13 cellular contexts compared by ENCODE assay signal in genomic region chr1:119626841-119627240, GRCh38. TPM values are rescaled to one million over a fixed set of nuclear protein-coding genes. Genes with fewer than 3 reads are reported as not detected.
DNase-seq lines count a peak whose midpoint lies in the region; TF ChIP-seq lines count a peak whose summit lies in the region.
"Had no signal": no experiment of that assay in that cellular context is flagged by ENCODE, and none has a peak within 500 bp of the region (broad histone marks: within the 10 kb centered on the region; RNA-seq: fewer than 3 reads in every experiment).

No MANE protein-coding gene starts in this region.

- no peaks in the 10 kb centered on the region for H3K36me3 Mint-ChIP-seq in activated CD4-positive, alpha-beta memory T cell treated with anti-CD3 and anti-CD28 coated beads, Interleukin-2, amount 10 ng/mL, durations not matched to agents 7 days and 5 days (ENCODE audit: low read depth)
- H3K36me3 Mint-ChIP-seq: activated naive CD8-positive, alpha-beta T cell; naive B cell had no signal

- peaks cover 29% of the 10 kb centered on the region for H3K27me3 Mint-ChIP-seq in activated CD4-positive, alpha-beta memory T cell treated with anti-CD3 and anti-CD28 coated beads, Interleukin-2, amount 10 ng/mL, durations not matched to agents 7 days and 5 days

- POLR2A ChIA-PET in activated CD4-positive, alpha-beta memory T cell treated with anti-CD3 and anti-CD28 coated beads, Interleukin-2, amount 10 ng/mL, durations not matched to agents 7 days and 5 days (lab: Charles Lee), result no interaction called here

- H3K36me3 ChIP-seq in breast epithelium (no peaks in the 10 kb centered on the region), tibial artery (peaks cover 5 to 27% (median 24%) of the 10 kb centered on the region in 3 donors)

- no peak overlapping the region for H3K4me3 ChIP-seq in breast epithelium
- no peak overlapping the region for H3K4me3 ChIP-seq in tibial artery

- no peak for TF ChIP-seq CTCF in breast epithelium (IDR thresholded peaks at IDR 0.05)
- TF ChIP-seq CTCF in tibial artery (IDR thresholded peaks at IDR 0.05), result no peak

- no peak overlapping the region for H3K4me3 Mint-ChIP-seq in activated CD4-positive, alpha-beta memory T cell treated with anti-CD3 and anti-CD28 coated beads, Interleukin-2, amount 10 ng/mL, durations not matched to agents 7 days and 5 days
- H3K4me3 Mint-ChIP-seq: activated naive CD8-positive, alpha-beta T cell; naive B cell; stimulated activated naive CD8-positive, alpha-beta T cell treated with anti-CD3 and anti-CD28 coated beads, Interleukin-15, Interleukin-2, amounts not matched to agents 100 ng/mL and 50 ng/mL, for 24 hours had no signal

- intact Hi-C loops in breast epithelium (cut with DNase I; ENCODE audit: low total_unique reads), result no loop called here
- intact Hi-C loops in tibial artery (cut with DNase I; ENCODE audit: low total_unique reads), result no loop called here

- DNase-seq in NCI-H226, result peak; percentile 22
- no peak for DNase-seq in breast epithelium (ENCODE audit: low spot score in 2 of 2)
- peak; percentile 46 for DNase-seq in iris pigment epithelial cell (ENCODE audit: low read depth)
- peak in 1 of 2 donors; percentile 73 for DNase-seq in tibial artery
- no peak for DNase-seq in stimulated activated naive CD4-positive, alpha-beta T cell (lab: John Stamatoyannopoulos, UW)
- DNase-seq in NCI-H510A treated with DMSO at 0.1 percent for 48 hours (lab: John Stamatoyannopoulos, UW), result no peak
- no peak for DNase-seq in activated CD4-positive, alpha-beta memory T cell treated with anti-CD3 and anti-CD28 coated beads, Interleukin-2, amount 10 ng/mL, durations not matched to agents 7 days and 5 days
- DNase-seq: foreskin melanocyte, naive B cell, NCI-H2171, retina had no signal

- no peak overlapping the region for H3K27ac Mint-ChIP-seq in activated CD4-positive, alpha-beta memory T cell treated with anti-CD3 and anti-CD28 coated beads, Interleukin-2, amount 10 ng/mL, durations not matched to agents 7 days and 5 days
- H3K27ac Mint-ChIP-seq: activated naive CD8-positive, alpha-beta T cell; naive B cell; stimulated activated naive CD8-positive, alpha-beta T cell treated with anti-CD3 and anti-CD28 coated beads, Interleukin-15, Interleukin-2, amounts not matched to agents 100 ng/mL and 50 ng/mL, for 24 hours had no signal

- H3K27me3 ChIP-seq in breast epithelium, result no peaks in the 10 kb centered on the region
- H3K27me3 ChIP-seq in tibial artery, result no peaks in the 10 kb centered on the region

- no peaks in the 10 kb centered on the region for H3K9me3 Mint-ChIP-seq in activated CD4-positive, alpha-beta memory T cell treated with anti-CD3 and anti-CD28 coated beads, Interleukin-2, amount 10 ng/mL, durations not matched to agents 7 days and 5 days
- H3K9me3 Mint-ChIP-seq: stimulated activated naive CD8-positive, alpha-beta T cell treated with anti-CD3 and anti-CD28 coated beads, Interleukin-15, Interleukin-2, amounts not matched to agents 100 ng/mL and 50 ng/mL, for 24 hours had no signal

- CTCF ChIA-PET in activated CD4-positive, alpha-beta memory T cell treated with anti-CD3 and anti-CD28 coated beads, Interleukin-2, amount 10 ng/mL, durations not matched to agents 7 days and 5 days (lab: Charles Lee), result interaction anchor here (0.9 kb wide), 1 partner anchor 49 kb away, joined by 3 read pairs; no protein-coding TSS in a partner anchor

- H3K27ac ChIP-seq in breast epithelium (peak overlapping the region; percentile 50 to 56), tibial artery (peak overlapping the region; percentile 54 to 67)

- H3K4me1 ChIP-seq in breast epithelium (peaks cover 2 to 9% of the 10 kb centered on the region in 2 donors), tibial artery (peaks cover 0 to 48% (median 38%) of the 10 kb centered on the region in 4 donors)

- no peak for TF ChIP-seq POLR2A in breast epithelium (IDR thresholded peaks at IDR 0.05)

- H3K4me1 Mint-ChIP-seq in activated CD4-positive, alpha-beta memory T cell treated with anti-CD3 and anti-CD28 coated beads, Interleukin-2, amount 10 ng/mL, durations not matched to agents 7 days and 5 days, result no peaks in the 10 kb centered on the region
- H3K4me1 Mint-ChIP-seq: naive B cell had no signal

- H3K9me3 ChIP-seq in breast epithelium, result no peaks in the 10 kb centered on the region
- no peaks in the 10 kb centered on the region for H3K9me3 ChIP-seq in tibial artery

RNA-seq across cellular contexts. Expression of gene ZNF697, which starts 21.2 kb away (rescaled TPM):
- 1 to 10 TPM; 4.2 to 9.5 (median 7.0) TPM for total RNA-seq in breast epithelium
- under 1 TPM; 0.13 to 0.15 TPM for total RNA-seq in activated CD4-positive, alpha-beta memory T cell treated with anti-CD3 and anti-CD28 coated beads, Interleukin-2, amount 10 ng/mL, durations not matched to agents 7 days and 5 days

Comparison
In these comparisons a context has a peak if more than half of its experiments do, and no peak if none do; other contexts are left out.
1. DNase-seq: peak in NCI-H226 (single experiment) and iris pigment epithelial cell (single experiment); none in breast epithelium (0 of 2), stimulated activated naive CD4-positive, alpha-beta T cell (0 of 6), NCI-H510A treated with DMSO at 0.1 percent for 48 hours (single experiment) and activated CD4-positive, alpha-beta memory T cell treated with anti-CD3 and anti-CD28 coated beads, Interleukin-2, amount 10 ng/mL, durations not matched to agents 7 days and 5 days (single experiment).
2. RNA of gene ZNF697, which starts 21.2 kb away (total RNA-seq): 4.2 to 9.5 TPM in breast epithelium; 0.13 to 0.15 TPM in activated CD4-positive, alpha-beta memory T cell treated with anti-CD3 and anti-CD28 coated beads, Interleukin-2, amount 10 ng/mL, durations not matched to agents 7 days and 5 days; every median in the first group is over 4 times any median in the second.